21 cellular contexts compared by ENCODE assay signal in genomic region chr11:93668171-93668570, GRCh38. TPM values are rescaled to one million over a fixed set of nuclear protein-coding genes. Genes with fewer than 3 reads are reported as not detected.
DNase-seq lines count a peak whose midpoint lies in the region; ATAC-seq, FAIRE-seq and TF ChIP-seq lines count a peak whose summit lies in the region.
"Had no signal": no experiment of that assay in that cellular context is flagged by ENCODE, and none has a peak within 500 bp of the region (broad histone marks: within the 10 kb centered on the region; RNA-seq: fewer than 3 reads in every experiment).

No MANE protein-coding gene starts in this region.

- H4K20me1 ChIP-seq in IMR-90 (ENCODE audit: insufficient read depth, low read length), result no peaks in the 10 kb centered on the region; the same call in 1 of the 2 replicates
- no peaks in the 10 kb centered on the region for H4K20me1 ChIP-seq in GM12878 (ENCODE audit: control insufficient read depth, insufficient read depth)

- no peaks in the 10 kb centered on the region for H3K9me3 Mint-ChIP-seq in CD4-positive, alpha-beta T cell
- H3K9me3 Mint-ChIP-seq: stimulated activated naive CD8-positive, alpha-beta T cell treated with anti-CD3 and anti-CD28 coated beads, Interleukin-15, Interleukin-2, amounts not matched to agents 100 ng/mL and 50 ng/mL, for 24 hours had no signal

- POLR2A ChIA-PET in CD4-positive, alpha-beta T cell (lab: Charles Lee), result no interaction called here
- POLR2A ChIA-PET in IMR-90 (lab: Charles Lee; ENCODE audit: unreplicated experiment) (no interaction called here), GM12878 (lab: Charles Lee) (no interaction called here)

- H3K4me3 ChIP-seq in IMR-90 (ENCODE audit: insufficient read depth, low read depth, low read length) (no peak overlapping the region), GM12878 (no peak overlapping the region)
- H3K4me3 ChIP-seq: adrenal gland, colonic mucosa, ovary, smooth muscle cell, vagina had no signal

- no peak overlapping the region for H4K8ac ChIP-seq in IMR-90 (ENCODE audit: low read depth in 2 of 2, low read length in 2 of 2)

- SMC1A ChIA-PET in GM12878 (lab: Charles Lee; ENCODE audit: uncharacterized antibody, unreplicated experiment), result interaction anchor here (0.6 to 1.3 kb wide), 5 partner anchors 12 to 51 kb away, joined by 3 read pairs; no protein-coding TSS in a partner anchor

- TF ChIP-seq RAD21 in IMR-90 (IDR thresholded peaks at IDR 0.05; ENCODE audit: low read length), result no peak
- no peak for TF ChIP-seq RAD21 in GM12878 (IDR thresholded peaks at IDR 0.05; ENCODE audit: insufficient read depth, low read depth, low read length)

- H3K27ac ChIP-seq in CD4-positive, alpha-beta T cell (ENCODE audit: low read depth, low read length), result no peak overlapping the region
- no peak overlapping the region for H3K27ac ChIP-seq in IMR-90 (ENCODE audit: insufficient read depth, low read length)
- H3K27ac ChIP-seq in GM12878 (ENCODE audit: control insufficient read depth, insufficient read depth), result peak overlapping the region; percentile 31; the same call in 1 of the 2 replicates
- H3K27ac ChIP-seq: adrenal gland, colonic mucosa, ovary, vagina had no signal

- TF ChIP-seq EP300 in GM12878 (IDR thresholded peaks at IDR 0.05; ENCODE audit: borderline replicate concordance in 1 of 2, control insufficient read depth in 1 of 2, low read depth in 2 of 2, low read length in 2 of 2), result no peak

- no peak overlapping the region for H2BK5ac ChIP-seq in IMR-90 (ENCODE audit: low read depth, low read length, poor library complexity, severe bottlenecking)

- no peak overlapping the region for H2BK15ac ChIP-seq in IMR-90 (ENCODE audit: low read depth, low read length)

- no peak for FAIRE-seq in GM12878 (lab: Jason Lieb, UNC)

- peaks cover 9 to 13% of the 10 kb centered on the region in 2 experiments; a peak in 3 of 4 replicates for H3K79me1 ChIP-seq in IMR-90 (ENCODE audit: low read depth in 1 of 2, low read length in 2 of 2)

- CTCF ChIA-PET in CD4-positive, alpha-beta T cell (lab: Charles Lee), result interaction anchor here (0.9 kb wide), 1 partner anchor 23 kb away, joined by 3 read pairs; no protein-coding TSS in a partner anchor
- CTCF ChIA-PET in IMR-90 (lab: Yijun Ruan, JAX), result no interaction called here
- CTCF ChIA-PET in GM12878 (lab: Yijun Ruan, JAX), result interaction anchor here (1.2 to 2.7 kb wide), 3 partner anchors 15 to 434 kb away, joined by 3 to 13 read pairs (median 12); no protein-coding TSS in a partner anchor

- H3K4me3 Mint-ChIP-seq in CD4-positive, alpha-beta T cell, result no peak overlapping the region
- H3K4me3 Mint-ChIP-seq: B cell; stimulated activated naive CD8-positive, alpha-beta T cell treated with anti-CD3 and anti-CD28 coated beads, Interleukin-15, Interleukin-2, amounts not matched to agents 100 ng/mL and 50 ng/mL, for 24 hours had no signal

- TF ChIP-seq CTCF in CD4-positive, alpha-beta T cell (IDR thresholded peaks at IDR 0.05), result no peak
- TF ChIP-seq CTCF in IMR-90 (conservative IDR thresholded peaks at IDR 0.05; ENCODE audit: low read depth, low read length), result no peak
- no peak for TF ChIP-seq CTCF in GM12878 (IDR thresholded peaks at IDR 0.05 in 2 of 3, conservative IDR thresholded peaks at IDR 0.05 in 1 of 3; ENCODE audit: control insufficient read depth in 2 of 3, extremely low read depth in 1 of 3, insufficient read depth in 1 of 3, low read depth in 3 of 3, low read length in 3 of 3)

- H3K36me3 ChIP-seq in IMR-90 (ENCODE audit: control insufficient read depth, insufficient read depth, low read length) (peaks cover 8% of the 10 kb centered on the region), GM12878 (ENCODE audit: control insufficient read depth in 2 of 2, insufficient read depth in 2 of 2, low read length in 1 of 2) (peaks cover 0 to 13% of the 10 kb centered on the region in 2 experiments; a peak in 3 of 4 replicates)
- H3K36me3 ChIP-seq: colonic mucosa, ovary had no signal

- H3K4me2 ChIP-seq in IMR-90 (ENCODE audit: low read depth, low read length), result no peak overlapping the region
- H3K4me2 ChIP-seq in GM12878 (ENCODE audit: control insufficient read depth, insufficient read depth), result peak overlapping the region; percentile 47
- H3K4me2 ChIP-seq: smooth muscle cell had no signal

- H2AK9ac ChIP-seq in IMR-90 (replicated peaks; ENCODE audit: low read depth, low read length, poor library complexity), result no peak overlapping the region

- dilution Hi-C loops in IMR-90 (cut with HindIII; ENCODE audit: low sequenced_read_pairs, unreplicated experiment), result no loop called here

- H2BK120ac ChIP-seq in IMR-90 (ENCODE audit: low read depth, low read length), result no peak overlapping the region

- RAD21 ChIA-PET in GM12878 (lab: Charles Lee; ENCODE audit: unreplicated experiment), result no interaction called here

- H3K14ac ChIP-seq in IMR-90 (replicated peaks; ENCODE audit: low read depth, low read length), result no peak overlapping the region

- no CpG with 5 or more reads among the region's 3 CpGs for WGBS in IMR-90 (ENCODE audit: extremely low coverage in 2 of 2, insufficient read length in 1 of 2), 2 experiments
- 0% methylated on average over 3 of the region's 3 CpGs for WGBS in GM12878 (ENCODE audit: insufficient coverage, insufficient replicate concordance, low lambda C conversion rate, missing lambda C conversion rate)

- no peak overlapping the region for H4K91ac ChIP-seq in IMR-90 (ENCODE audit: insufficient read depth, low read depth, low read length)

- H3K56ac ChIP-seq in IMR-90 (ENCODE audit: extremely low read depth, insufficient read depth, low read length), result no peak overlapping the region

- H3K4me1 Mint-ChIP-seq in CD4-positive, alpha-beta T cell (ENCODE audit: low read depth), result peaks cover 30% of the 10 kb centered on the region

- H3K4me1 ChIP-seq in IMR-90 (ENCODE audit: control insufficient read depth, insufficient read depth, low read length), result no peaks in the 10 kb centered on the region
- H3K4me1 ChIP-seq in GM12878 (ENCODE audit: control insufficient read depth, insufficient read depth, low read length), result no peaks in the 10 kb centered on the region

- H3K79me2 ChIP-seq in GM12878 (ENCODE audit: control insufficient read depth, insufficient read depth, low read length), result peaks cover 30% of the 10 kb centered on the region

- no peaks in the 10 kb centered on the region for H3K9me1 ChIP-seq in IMR-90 (ENCODE audit: insufficient read depth, low read length)

- in situ Hi-C loops in IMR-90 (cut with MboI; ENCODE audit: low sequenced_read_pairs), result loop anchor here (25.0 kb wide), 1 partner anchor 731 kb away; no protein-coding TSS in a partner anchor
- in situ Hi-C loops in GM12878 (cut with MboI), result no loop called here

- no peak overlapping the region for H3K9ac ChIP-seq in IMR-90 (ENCODE audit: low read depth, low read length)
- H3K9ac ChIP-seq in GM12878 (ENCODE audit: control insufficient read depth, insufficient read depth, low read length), result no peak overlapping the region

- H2BK20ac ChIP-seq in IMR-90 (ENCODE audit: low read depth, low read length), result no peak overlapping the region

- no peak overlapping the region for H3K18ac ChIP-seq in IMR-90 (ENCODE audit: low read depth, low read length)

- no peak overlapping the region for H2AK5ac ChIP-seq in IMR-90 (ENCODE audit: low read depth, low read length)

- no peaks in the 10 kb centered on the region for H3K9me3 ChIP-seq in CD4-positive, alpha-beta T cell (ENCODE audit: control insufficient read depth, low read length)
- H3K9me3 ChIP-seq in IMR-90 (ENCODE audit: control insufficient read depth, insufficient read depth, low read length) (no peaks in the 10 kb centered on the region), GM12878 (replicated peaks; ENCODE audit: control insufficient read depth, insufficient read depth, low read length) (no peaks in the 10 kb centered on the region)
- H3K9me3 ChIP-seq: adrenal gland, colonic mucosa, ovary, vagina had no signal

- H4K5ac ChIP-seq in IMR-90 (ENCODE audit: low read depth, low read length), result no peak overlapping the region

- H3K4ac ChIP-seq in IMR-90 (ENCODE audit: low read depth, low read length), result no peak overlapping the region

- TF ChIP-seq POLR2A in IMR-90 (IDR thresholded peaks at IDR 0.05; ENCODE audit: low read depth, low read length) (no peak), GM12878 (IDR thresholded peaks at IDR 0.05; ENCODE audit: low read depth, low read length) (no peak)

- no peak for ATAC-seq in CD4-positive, alpha-beta T cell (ENCODE audit: poor library complexity)
- ATAC-seq in GM18502 (IDR thresholded peaks at IDR 0.05; ENCODE audit: poor library complexity, unreplicated experiment) (peak; percentile 62), IMR-90 (ENCODE audit: low read depth) (no peak), GM12878 (peak; percentile 60), sciatic nerve (no peak)
- ATAC-seq: HCT116 had no signal

- peak overlapping the region; percentile 9 for H3K27ac Mint-ChIP-seq in CD4-positive, alpha-beta T cell
- H3K27ac Mint-ChIP-seq: B cell; stimulated activated naive CD8-positive, alpha-beta T cell treated with anti-CD3 and anti-CD28 coated beads, Interleukin-15, Interleukin-2, amounts not matched to agents 100 ng/mL and 50 ng/mL, for 24 hours had no signal

- no peak for DNase-seq in CD4-positive, alpha-beta T cell
- peak; percentile 5 for DNase-seq in IMR-90
- DNase-seq in GM12878 (ENCODE audit: low read depth, low spot score), result no peak
- no peak for DNase-seq in sciatic nerve (ENCODE audit: low spot score)
- DNase-seq in NCI-H1105 (lab: John Stamatoyannopoulos, UW), result no peak
- no peak for DNase-seq in ureter (ENCODE audit: low spot score)
- DNase-seq in HuH-7 (ENCODE audit: low spot score), result no peak
- DNase-seq: activated CD8-positive, alpha-beta memory T cell treated with anti-CD3 and anti-CD28 coated beads, Interleukin-2, amount 50 U/mL, for 48 hours; adrenal gland; colonic mucosa; DMS53; NCI-H1694 treated with DMSO at 0.1 percent for 48 hours; NCI-H510A treated with DMSO at 0.1 percent for 48 hours; OCI-M1; ovary had no signal

- H3K27me3 Mint-ChIP-seq in CD4-positive, alpha-beta T cell, result no peaks in the 10 kb centered on the region
- H3K27me3 Mint-ChIP-seq: B cell; stimulated activated naive CD8-positive, alpha-beta T cell treated with anti-CD3 and anti-CD28 coated beads, Interleukin-15, Interleukin-2, amounts not matched to agents 100 ng/mL and 50 ng/mL, for 24 hours had no signal

- BruUV-seq in IMR-90 (replicated peaks; lab: Mats Ljungman, UMichigan) (no TSS peak), GM12878 (replicated peaks; lab: Mats Ljungman, UMichigan) (no TSS peak)

- H3K27me3 ChIP-seq in CD4-positive, alpha-beta T cell (ENCODE audit: control insufficient read depth, insufficient read depth, low read length), result no peaks in the 10 kb centered on the region
- H3K27me3 ChIP-seq in IMR-90 (ENCODE audit: control insufficient read depth, insufficient read depth, low read length) (no peaks in the 10 kb centered on the region), GM12878 (replicated peaks in 1 of 2; ENCODE audit: control insufficient read depth in 2 of 2, insufficient read depth in 2 of 2, low read length in 1 of 2) (no peaks in the 10 kb centered on the region)
- H3K27me3 ChIP-seq: adrenal gland, colonic mucosa, ovary, vagina had no signal

- H2AFZ ChIP-seq in IMR-90 (replicated peaks; ENCODE audit: low read length, poor library complexity), result no peak overlapping the region
- no peak overlapping the region for H2AFZ ChIP-seq in GM12878 (ENCODE audit: control insufficient read depth, low read depth, low read length)

- intact Hi-C loops in CD4-positive, alpha-beta T cell (cut with DNase I, micrococcal nuclease), result no loop called here
- intact Hi-C loops in IMR-90 (cut with micrococcal nuclease) (no loop called here), GM12878 (cut with micrococcal nuclease; ENCODE audit: unreplicated experiment) (no loop called here), sciatic nerve (cut with DNase I) (no loop called here)

- H3K23ac ChIP-seq in IMR-90 (ENCODE audit: low read depth, low read length), result no peak overlapping the region

- peaks cover 70% of the 10 kb centered on the region for H3K36me3 Mint-ChIP-seq in CD4-positive, alpha-beta T cell (ENCODE audit: low read depth)

RNA-seq across cellular contexts. Expression of gene CEP295, which starts 6.7 kb away (rescaled TPM):
- total RNA-seq in CD4-positive, alpha-beta T cell, result 10 to 100 TPM; 11.2 to 13.1 TPM
- total RNA-seq in IMR-90 (2012; rRNA removed) (26.1 and 26.3 TPM in 2 replicates), GM12878 (2014; rRNA removed) (33.4 and 41.1 TPM in 2 replicates), GM12878 (2014; rRNA removed; fragmentation: Illumina TruSeq; extraction: Trizol) (41.4 and 42.9 TPM in 2 replicates), GM12878 (2021) (20.8 and 21.3 TPM in 2 replicates), sciatic nerve (11.2 TPM), ureter (13.5 TPM)
- polyA plus RNA-seq in IMR-90 (2012; rRNA removed) (4.4 and 5.7 TPM in 2 replicates), GM12878 (2011; rRNA removed) (23.2 and 36.2 TPM in 2 replicates), GM12878 (2014; fragmentation: Illumina TruSeq; extraction: Trizol) (24.7 and 31.3 TPM in 2 replicates), GM12878 (2014; fragmentation: Nextera tagmentation; extraction: Ambion mirVana) (1 to 10 TPM; 5.6 to 6.0 TPM), GM12878 (2014; rRNA removed) (14.5 and 15.2 TPM in 2 replicates), GM12878 (2016; fragmentation: Nextera tagmentation; extraction: Ambion mirVana) (1 to 10 TPM; 7.4 to 7.8 TPM)
- polyA plus RNA-seq in IMR-90 (2012; cell fraction: cytosol; rRNA removed), result 0.51 and 0.62 TPM in 2 replicates
- 1.3 and 13.4 TPM in 2 replicates for polyA plus RNA-seq in IMR-90 (2012; cell fraction: nucleus; rRNA removed; ENCODE audit: low replicate concordance)
- total RNA-seq in GM12878 (2013; cell fraction: nucleolus; rRNA removed), result 125 and 128 TPM in 2 replicates
- polyA plus RNA-seq in GM12878 (2011; ENCODE audit: low read depth), result 5.5 TPM
- 8.0 and 8.6 TPM in 2 replicates for polyA plus RNA-seq in GM12878 (2011; cell fraction: cytosol; rRNA removed)
- 30.4 and 32.9 TPM in 2 replicates for polyA plus RNA-seq in GM12878 (2011; cell fraction: nucleus; rRNA removed)
- polyA plus RNA-seq in GM12878 (2012), result 6.9 and 10.2 TPM in 2 replicates
- polyA minus RNA-seq in GM12878 (2011; rRNA and poly(A)+ RNA removed), result 36.9 and 49.2 TPM in 2 replicates
- polyA minus RNA-seq in GM12878 (2011; cell fraction: cytosol; rRNA and poly(A)+ RNA removed), result 17.4 and 24.0 TPM in 2 replicates
- 57.8 and 80.4 TPM in 2 replicates for polyA minus RNA-seq in GM12878 (2011; cell fraction: nucleus; rRNA and poly(A)+ RNA removed)

Comparison
In these comparisons a context has a peak if more than half of its experiments do, and no peak if none do; other contexts are left out.
1. ATAC-seq: peak in GM18502 (single experiment) and GM12878 (single experiment); none in CD4-positive, alpha-beta T cell (single experiment), IMR-90 (single experiment) and sciatic nerve (single experiment).